ENCODE assay signal across 31 cellular contexts in genomic region chr12:68905731-68906130, GRCh38.
"Had no signal": no experiment of that assay in that cellular context is flagged by ENCODE, and none has a peak within 500 bp of the region (broad histone marks: within the 10 kb centered on the region; RNA-seq: fewer than 3 reads in every experiment).

No MANE protein-coding gene starts in this region.

- FAIRE-seq: astrocyte had no signal

- H3K4me3 ChIP-seq: adrenal gland, body of pancreas, breast epithelium had no signal

- H3K9me3 ChIP-seq: adrenal gland, body of pancreas, breast epithelium had no signal

- ATAC-seq: activated CD4-positive, alpha-beta T cell treated with anti-CD3 and anti-CD28 coated beads for 36 hours; activated CD4-positive, CD25-positive, alpha-beta regulatory T cell treated with anti-CD3 and anti-CD28 coated beads, Interleukin-2, amount 50 U/mL, for 24 hours; activated CD8-positive, alpha-beta T cell treated with anti-CD3 and anti-CD28 coated beads, Interleukin-2, amount 10 ng/mL, durations not matched to agents 7 days and 5 days; body of pancreas; WTC11 had no signal

- H3K27me3 ChIP-seq: adrenal gland, body of pancreas, breast epithelium had no signal

- H3K36me3 ChIP-seq: adrenal gland, breast epithelium had no signal

- H3K27ac ChIP-seq: adrenal gland, body of pancreas, breast epithelium had no signal

- DNase-seq: activated CD4-positive, alpha-beta T cell treated with anti-CD3 and anti-CD28 coated beads for 36 hours; activated CD4-positive, alpha-beta T cell treated with anti-CD3 and anti-CD28 coated beads, Interleukin-2, amount 10 ng/mL, durations not matched to agents 7 days and 5 days; activated CD4-positive, alpha-beta T cell treated with anti-CD3 and anti-CD28 coated beads, Interleukin-2, amount 50 U/mL, for 48 hours; activated CD8-positive, alpha-beta T cell treated with anti-CD3 and anti-CD28 coated beads, Interleukin-2, amount 10 ng/mL, durations not matched to agents 7 days and 5 days; activated gamma-delta T cell; activated naive CD4-positive, alpha-beta T cell treated with Interleukin-2 at 50 U/mL for 16 hours; activated T-cell treated with anti-CD3 and anti-CD28 coated beads, Interleukin-2, amount 50 U/mL, for 24 hours; adrenal gland; body of pancreas; MM.1S; MV-4-11; NCI-H1092 treated with DMSO at 0.1 percent for 48 hours; NCI-H1417; NCI-H146; NCI-H187 treated with DMSO at 0.1 percent for 48 hours; NCI-H2081; NCI-H2171 treated with DMSO at 0.1 percent for 48 hours; NCI-H226; NCI-H446 treated with DMSO at 0.1 percent for 48 hours; NCI-H526; NCI-H748 treated with DMSO at 0.1 percent for 48 hours; NK-92 treated with Interleukin-12 subunit alpha and Interleukin-12 subunit beta, amount 100 ng/mL, for 24 hours; Right ventricle myocardium superior; SW 1271; T-helper 1 cell; T-helper 2 cell; T-helper 9 cell had no signal

- H3K4me1 ChIP-seq: adrenal gland, breast epithelium had no signal
